17 cellular contexts compared by ENCODE assay signal in the genomic region with DNA sequence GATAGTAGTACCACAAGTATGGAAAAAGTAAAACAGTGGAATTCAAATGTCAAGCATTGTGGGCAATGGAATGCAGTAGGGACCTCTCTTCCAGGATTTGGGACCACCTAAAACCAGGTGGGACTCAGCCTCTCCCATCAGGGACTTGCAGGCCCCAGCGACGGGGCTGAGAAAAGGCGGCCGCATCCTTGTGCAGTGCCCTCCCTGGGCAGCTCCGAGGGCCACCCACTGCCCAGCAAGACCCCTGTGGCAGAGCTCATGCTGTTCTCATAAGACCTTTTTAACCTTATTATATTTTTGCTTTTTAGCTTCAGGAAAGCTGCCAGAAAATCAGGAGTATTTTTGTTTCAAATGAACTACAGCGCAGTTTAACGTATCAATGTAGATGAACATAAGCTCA.
"Had no signal": no experiment of that assay in that cellular context is flagged by ENCODE, and none has a peak within 500 bp of the region (broad histone marks: within the 10 kb centered on the region; RNA-seq: fewer than 3 reads in every experiment).

No MANE protein-coding gene starts in this region.

- H3K4me3 ChIP-seq: esophagus squamous epithelium, gastroesophageal sphincter, uterus had no signal

- H3K4me1 ChIP-seq: esophagus squamous epithelium, gastroesophageal sphincter, uterus had no signal

- H3K4me1 Mint-ChIP-seq: memory B cell had no signal

- H3K9me3 Mint-ChIP-seq: memory B cell; natural killer cell treated with Interleukin-12 subunit alpha and Interleukin-12 subunit beta and Interleukin-15 and Interleukin-18, amount 100 ng/mL, for 72 hours had no signal

- H3K27ac ChIP-seq: epithelial cell of prostate, esophagus squamous epithelium, gastroesophageal sphincter, uterus had no signal

- H3K36me3 ChIP-seq: esophagus squamous epithelium, uterus had no signal

- DNase-seq: cerebellar nuclear complex; effector CD8-positive, alpha-beta T cell; esophagus squamous epithelium; foreskin fibroblast; glutamatergic neuron; midbrain; small intestine; stimulated activated CD4-positive, alpha-beta T cell treated with anti-CD3 and anti-CD28 coated beads, Interleukin-12 subunit alpha, Interleukin-12 subunit beta, amount 100 ng/mL, for 4 hours; stimulated activated naive CD4-positive, alpha-beta T cell treated with Interleukin-2 at 50 U/mL for 16 hours; trophoblast cell; uterus had no signal

- H3K9me3 ChIP-seq: esophagus squamous epithelium, gastroesophageal sphincter, uterus had no signal

- H3K27ac Mint-ChIP-seq: memory B cell; natural killer cell treated with Interleukin-12 subunit alpha and Interleukin-12 subunit beta and Interleukin-15 and Interleukin-18, amount 100 ng/mL, for 72 hours had no signal

- FAIRE-seq: colon, endometrium, small intestine had no signal

- H3K4me3 Mint-ChIP-seq: memory B cell; natural killer cell treated with Interleukin-12 subunit alpha and Interleukin-12 subunit beta and Interleukin-15 and Interleukin-18, amount 100 ng/mL, for 72 hours had no signal

- H3K36me3 Mint-ChIP-seq: memory B cell; natural killer cell treated with Interleukin-12 subunit alpha and Interleukin-12 subunit beta and Interleukin-15 and Interleukin-18, amount 100 ng/mL, for 72 hours had no signal

- H3K27me3 ChIP-seq: gastroesophageal sphincter, uterus had no signal
